ENCODE assay signal across 8 cellular contexts in genomic region chr18:3585656-3586509, GRCh38.
DNase-seq lines count a peak whose midpoint lies in the region; ATAC-seq and TF ChIP-seq lines count a peak whose summit lies in the region.

No MANE protein-coding gene starts in this region.

- H3K4me3 ChIP-seq in colonic mucosa: no peak overlapping the region
- no peak overlapping the region for H3K4me3 ChIP-seq in left lung

- H3K9ac ChIP-seq in colonic mucosa (ENCODE audit: low read depth in 2 of 2, low read length in 2 of 2): no peak overlapping the region

- no peaks in the 10 kb centered on the region for H3K27me3 ChIP-seq in colonic mucosa
- no peaks in the 10 kb centered on the region for H3K27me3 ChIP-seq in left lung

- peak; percentile 39 for ATAC-seq in GM18868 (IDR thresholded peaks at IDR 0.05; ENCODE audit: unreplicated experiment)
- peak; percentile 1 for ATAC-seq in HG03354 (IDR thresholded peaks at IDR 0.05; ENCODE audit: poor library complexity, severe bottlenecking, unreplicated experiment)
- peak; percentile 98 for ATAC-seq in left lung

- no peaks in the 10 kb centered on the region for H3K9me3 ChIP-seq in colonic mucosa
- no peaks in the 10 kb centered on the region for H3K9me3 ChIP-seq in left lung

- H3K27ac ChIP-seq in colonic mucosa (no peak overlapping the region), left lung (no peak overlapping the region)

- DNase-seq in AG08396 (ENCODE audit: low spot score) (peak; percentile 58), NCI-H460 (ENCODE audit: extremely low read depth, low read depth) (peak; percentile 81), colonic mucosa (peak; percentile 92), left lung (peak; percentile 83 to 88)
- peak; percentile 71 for DNase-seq in activated CD4-positive, CD25-positive, alpha-beta regulatory T cell treated with anti-CD3 and anti-CD28 coated beads, Interleukin-2, amount 50 U/mL, for 72 hours
- peak; percentile 28 for DNase-seq in stimulated activated CD8-positive, alpha-beta memory T cell treated with anti-CD3 and anti-CD28 coated beads, Interleukin-15, amount 100 ng/mL, for 1 hour (ENCODE audit: low read depth)

- intact Hi-C loops in colonic mucosa (cut with DNase I) (loop anchor here (5.0 kb wide), 1 partner anchor 304 kb away; no protein-coding TSS in a partner anchor), left lung (cut with DNase I) (loop anchor here in 1 of 2 donors (5.0 kb wide), 1 partner anchor 81 kb away; no protein-coding TSS in a partner anchor)

- TF ChIP-seq CTCF in colonic mucosa (IDR thresholded peaks at IDR 0.05) (peak; percentile 72), left lung (IDR thresholded peaks at IDR 0.05) (peak; percentile 64 to 68)

- H3K4me1 ChIP-seq in colonic mucosa (no peaks in the 10 kb centered on the region), left lung (peaks cover 0 to 12% of the 10 kb centered on the region in 2 donors)

- no peaks in the 10 kb centered on the region for H3K36me3 ChIP-seq in colonic mucosa
- no peaks in the 10 kb centered on the region for H3K36me3 ChIP-seq in left lung

Comparison
In these comparisons a context has a peak if more than half of its experiments do, and no peak if none do; other contexts are left out.
1. DNase-seq: peak in every context shown above with its lines; median percentile 92 in colonic mucosa; 86 in left lung; 81 in NCI-H460; 71 in activated CD4-positive, CD25-positive, alpha-beta regulatory T cell treated with anti-CD3 and anti-CD28 coated beads, Interleukin-2, amount 50 U/mL, for 72 hours; 58 in AG08396; 28 in stimulated activated CD8-positive, alpha-beta memory T cell treated with anti-CD3 and anti-CD28 coated beads, Interleukin-15, amount 100 ng/mL, for 1 hour.
2. ATAC-seq: peak in every context shown above with its lines; median percentile 98 in left lung; 39 in GM18868; 1 in HG03354.